ENCODE assay signal across 19 cellular contexts in the genomic region with DNA sequence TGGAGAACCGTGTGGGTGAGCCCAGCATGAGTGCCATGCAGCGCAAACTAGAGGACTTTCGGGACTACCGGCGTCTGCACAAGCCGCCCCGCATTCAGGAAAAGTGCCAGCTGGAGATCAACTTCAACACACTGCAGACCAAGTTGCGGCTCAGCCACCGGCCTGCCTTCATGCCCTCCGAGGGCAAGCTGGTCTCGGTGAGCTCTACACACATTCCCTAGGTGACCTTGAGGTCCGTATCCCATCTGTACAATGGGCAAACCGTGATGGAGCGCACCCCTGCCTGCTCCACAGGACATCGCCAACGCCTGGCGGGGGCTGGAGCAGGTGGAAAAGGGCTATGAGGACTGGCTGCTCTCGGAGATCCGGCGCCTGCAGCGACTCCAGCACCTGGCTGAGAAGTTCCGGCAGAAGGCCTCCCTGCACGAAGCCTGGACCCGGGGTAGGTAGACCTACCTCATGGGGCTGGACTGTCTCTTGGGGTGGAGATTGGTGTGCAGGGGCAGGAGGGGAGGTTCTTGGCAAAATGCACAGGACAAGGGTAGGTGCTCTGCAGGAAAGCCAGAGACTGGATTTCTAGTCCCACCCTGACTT. TPM values are rescaled to one million over a fixed set of nuclear protein-coding genes. Genes with fewer than 3 reads are reported as not detected.
DNase-seq lines count a peak whose midpoint lies in the region; ATAC-seq, FAIRE-seq and TF ChIP-seq lines count a peak whose summit lies in the region.
"Had no signal": no experiment of that assay in that cellular context is flagged by ENCODE, and none has a peak within 500 bp of the region (broad histone marks: within the 10 kb centered on the region; RNA-seq: fewer than 3 reads in every experiment).

No MANE protein-coding gene starts in this region.

- CTCF ChIA-PET in K562 (lab: Yijun Ruan, JAX; ENCODE audit: low intra/inter-chr PET ratio), result no interaction called here

- H3K23ac ChIP-seq in neuronal stem cell (ENCODE audit: low read depth, low read length, poor library complexity), result peak overlapping the region; percentile 75

- H3K4me3 ChIP-seq in H7 (ENCODE audit: insufficient read depth, low read depth, low read length), result no peak overlapping the region
- no peak overlapping the region for H3K4me3 ChIP-seq in K562
- no peak overlapping the region for H3K4me3 ChIP-seq in neuronal stem cell (ENCODE audit: low read length in 2 of 2)
- no peak overlapping the region for H3K4me3 ChIP-seq in ovary
- H3K4me3 ChIP-seq: BLaER1 treated with 17β-estradiol and CSF1 and Interleukin-3, amounts not matched to agents 10 nM and 100 nM had no signal

- H4K91ac ChIP-seq in neuronal stem cell (ENCODE audit: low read depth, low read length, poor library complexity), result no peak overlapping the region

- peak; percentile 7 for DNase-seq in DMS79 treated with DMSO at 0.1 percent for 48 hours (lab: John Stamatoyannopoulos, UW)
- no peak for DNase-seq in DMS79 (lab: John Stamatoyannopoulos, UW)
- peak; percentile 38 for DNase-seq in H7
- DNase-seq in K562 (ENCODE audit: extremely low read depth in 1 of 4, low spot score in 3 of 4), result no peak
- no peak for DNase-seq in neuronal stem cell (ENCODE audit: low spot score)
- no peak for DNase-seq in ovary
- DNase-seq in NCI-H526 (lab: John Stamatoyannopoulos, UW), result no peak
- DNase-seq: 8988T; AML-193; CD4-positive, CD25-positive, alpha-beta regulatory T cell; DND-41; GDM1 had no signal

- no peak overlapping the region for H3K4ac ChIP-seq in neuronal stem cell (ENCODE audit: low read length)

- no peak for ATAC-seq in K562
- ATAC-seq in GM21390 (IDR thresholded peaks at IDR 0.05; ENCODE audit: unreplicated experiment), result no peak
- ATAC-seq: HCT116 had no signal

- 76% methylated on average over 20 of the region's 24 CpGs for WGBS in K562 (ENCODE audit: insufficient coverage, low coverage, missing lambda C conversion rate)
- WGBS in neuronal stem cell (ENCODE audit: extremely low coverage in 2 of 2, insufficient read length in 2 of 2, insufficient replicate concordance in 1 of 2), 2 donors, result no CpG with 5 or more reads among the region's 24 CpGs
- 87 to 92% (median 89%) methylated on average over 24 of the region's 24 CpGs for WGBS in ovary, 3 donors

- no peak for TF ChIP-seq CTCF in K562 (IDR thresholded peaks at IDR 0.05 in 2 of 3, conservative IDR thresholded peaks at IDR 0.05 in 1 of 3; ENCODE audit: insufficient read depth in 2 of 3, low read depth in 1 of 3, low read length in 3 of 3)
- TF ChIP-seq CTCF in ovary (IDR thresholded peaks at IDR 0.05), result no peak

- no peak for TF ChIP-seq RAD21 in K562 (CRISPR knock-in tag; conservative IDR thresholded peaks at IDR 0.05 in 1 of 2, IDR thresholded peaks at IDR 0.05 in 1 of 2)

- FAIRE-seq in K562 (lab: Jason Lieb, UNC), result no peak
- FAIRE-seq: GM12892 had no signal

- H3K4me2 ChIP-seq in K562 (ENCODE audit: insufficient read depth, low read length) (no peak overlapping the region), neuronal stem cell (ENCODE audit: insufficient read depth, low read length, poor library complexity, severe bottlenecking) (no peak overlapping the region)
- H3K4me2 ChIP-seq: BLaER1 treated with 17β-estradiol and CSF1 and Interleukin-3, amounts not matched to agents 10 nM and 100 nM had no signal

- no peaks in the 10 kb centered on the region for H3K79me2 ChIP-seq in K562 (ENCODE audit: control insufficient read depth, insufficient read depth, low read length)

- H3K27ac ChIP-seq in K562 (ENCODE audit: extremely low read depth, low read depth, low read length) (no peak overlapping the region), neuronal stem cell (replicated peaks; ENCODE audit: low read length) (no peak overlapping the region), ovary (no peak overlapping the region)
- H3K27ac ChIP-seq: BLaER1 treated with 17β-estradiol and CSF1 and Interleukin-3, amounts not matched to agents 10 nM and 100 nM; HL-60 had no signal

- in situ Hi-C loops in K562 (cut with MboI), result loop anchor here (10.0 kb wide), 1 partner anchor 257 kb away; no protein-coding TSS in a partner anchor

- peak overlapping the region in 1 of 2 experiments; percentile 48; a peak in 1 of 4 replicates for H3K9ac ChIP-seq in K562 (ENCODE audit: insufficient read depth in 1 of 2, low read depth in 2 of 2, low read length in 2 of 2)
- peak overlapping the region; percentile 70 for H3K9ac ChIP-seq in neuronal stem cell (ENCODE audit: low read depth, low read length, poor library complexity)
- H3K9ac ChIP-seq: BLaER1 treated with 17β-estradiol and CSF1 and Interleukin-3, amounts not matched to agents 10 nM and 100 nM had no signal

- no peak overlapping the region for H4K8ac ChIP-seq in neuronal stem cell (ENCODE audit: low read depth, low read length)

- H3K18ac ChIP-seq in neuronal stem cell (ENCODE audit: low read length), result peak overlapping the region; percentile 51

- H2BK15ac ChIP-seq in neuronal stem cell (ENCODE audit: low read length), result no peak overlapping the region

- TF ChIP-seq POLR2A in K562 (conservative IDR thresholded peaks at IDR 0.05) (no peak), ovary (IDR thresholded peaks at IDR 0.05) (no peak)

- peaks cover 8 to 34% of the 10 kb centered on the region in 2 experiments; a peak in 4 of 5 replicates for H3K4me1 ChIP-seq in K562 (replicated peaks in 1 of 2; ENCODE audit: control insufficient read depth in 2 of 2, insufficient read depth in 2 of 2, low read length in 2 of 2)
- no peaks in the 10 kb centered on the region for H3K4me1 ChIP-seq in neuronal stem cell (ENCODE audit: control insufficient read depth in 2 of 2, insufficient read depth in 1 of 2, low read depth in 1 of 2, low read length in 2 of 2)
- H3K4me1 ChIP-seq in ovary (ENCODE audit: insufficient read depth), result peaks cover 3% of the 10 kb centered on the region
- H3K4me1 ChIP-seq: BLaER1 treated with 17β-estradiol and CSF1 and Interleukin-3, amounts not matched to agents 10 nM and 100 nM had no signal

- H3K27me3 ChIP-seq in H7 (ENCODE audit: control insufficient read depth, insufficient read depth, low read length), result no peaks in the 10 kb centered on the region
- no peaks in the 10 kb centered on the region for H3K27me3 ChIP-seq in K562 (ENCODE audit: control insufficient read depth in 2 of 2, insufficient read depth in 2 of 2, low read length in 2 of 2)
- peaks cover 0 to 14% (median 0%) of the 10 kb centered on the region in 3 experiments for H3K27me3 ChIP-seq in neuronal stem cell (ENCODE audit: control insufficient read depth in 3 of 3, insufficient read depth in 3 of 3, low read depth in 1 of 3, low read length in 3 of 3)
- H3K27me3 ChIP-seq in ovary, result no peaks in the 10 kb centered on the region
- H3K27me3 ChIP-seq: BLaER1 treated with 17β-estradiol and CSF1 and Interleukin-3, amounts not matched to agents 10 nM and 100 nM had no signal

- H3K9me3 ChIP-seq in K562 (replicated peaks; ENCODE audit: control insufficient read depth, insufficient read depth, low read depth, low read length) (no peaks in the 10 kb centered on the region), neuronal stem cell (replicated peaks in 1 of 2; ENCODE audit: control insufficient read depth in 2 of 2, insufficient read depth in 1 of 2, low read depth in 1 of 2, low read length in 2 of 2) (no peaks in the 10 kb centered on the region), ovary (no peaks in the 10 kb centered on the region)
- H3K9me3 ChIP-seq: BLaER1 treated with 17β-estradiol and CSF1 and Interleukin-3, amounts not matched to agents 10 nM and 100 nM had no signal

- intact Hi-C loops in K562 (cut with micrococcal nuclease) (no loop called here), ovary (cut with DNase I) (loop anchor here in 1 of 4 donors (2.0 kb wide), 1 partner anchor 23 kb away; no protein-coding TSS in a partner anchor)

- H3K79me1 ChIP-seq in neuronal stem cell (ENCODE audit: low read depth, low read length), result no peaks in the 10 kb centered on the region

- no peak overlapping the region for H2AFZ ChIP-seq in K562 (ENCODE audit: low read depth, low read length)
- H2AFZ ChIP-seq in neuronal stem cell (ENCODE audit: low read length), result no peak overlapping the region

- no peak overlapping the region for H3K14ac ChIP-seq in neuronal stem cell (ENCODE audit: low read length)

- H2BK12ac ChIP-seq in neuronal stem cell (ENCODE audit: low read length), result peak overlapping the region; percentile 16

- no peak for TF ChIP-seq EP300 in K562 (IDR thresholded peaks at IDR 0.05; ENCODE audit: low read length)
- no peak for TF ChIP-seq EP300 in ovary (IDR thresholded peaks at IDR 0.05)

- H2BK120ac ChIP-seq in neuronal stem cell (ENCODE audit: low read depth, low read length), result no peak overlapping the region

- peak overlapping the region; percentile 69 for H2BK5ac ChIP-seq in neuronal stem cell (ENCODE audit: low read length)

- POLR2A ChIA-PET in K562 (lab: Yijun Ruan, JAX), result no interaction called here

- H2AK5ac ChIP-seq in neuronal stem cell (ENCODE audit: low read depth, low read length), result peak overlapping the region; percentile 50

- no peaks in the 10 kb centered on the region for H4K20me1 ChIP-seq in K562 (replicated peaks; ENCODE audit: control insufficient read depth, insufficient read depth, low read length)
- H4K20me1 ChIP-seq: BLaER1 treated with 17β-estradiol and CSF1 and Interleukin-3, amounts not matched to agents 10 nM and 100 nM had no signal

- H3K36me3 ChIP-seq in H7 (replicated peaks; ENCODE audit: control insufficient read depth, insufficient read depth, low read length) (peaks cover 22% of the 10 kb centered on the region), K562 (ENCODE audit: control insufficient read depth, insufficient read depth, low read length) (no peaks in the 10 kb centered on the region), neuronal stem cell (replicated peaks in 1 of 2; ENCODE audit: control insufficient read depth in 2 of 2, insufficient read depth in 2 of 2, low read length in 2 of 2) (peaks cover 0 to 4% of the 10 kb centered on the region in 2 donors), ovary (no peaks in the 10 kb centered on the region)
- H3K36me3 ChIP-seq: BLaER1 treated with 17β-estradiol and CSF1 and Interleukin-3, amounts not matched to agents 10 nM and 100 nM had no signal

- no TSS peak for BruUV-seq in K562 (replicated peaks; lab: Mats Ljungman, UMichigan)

- H3K9me1 ChIP-seq in K562 (ENCODE audit: control insufficient read depth, insufficient read depth, low read length), result no peaks in the 10 kb centered on the region

RNA-seq across cellular contexts. Expression of a gene that starts 10.6 kb away (rescaled TPM):
- total RNA-seq in H7 (2014; rRNA removed; shearing (Covaris generic)), result 4.8 and 5.1 TPM in 2 replicates
- 11.2 and 25.9 TPM in 2 replicates for total RNA-seq in K562 (2011; cell fraction: chromatin; rRNA removed; ENCODE audit: low replicate concordance)
- 19.1 and 23.5 TPM in 2 replicates for total RNA-seq in K562 (2011; cell fraction: nucleolus; rRNA removed)
- 14.6 and 15.1 TPM in 2 replicates for total RNA-seq in K562 (2011; cell fraction: nucleoplasm; rRNA removed)
- total RNA-seq in K562 (2014; rRNA removed), result 4.0 and 5.6 TPM in 2 replicates
- total RNA-seq in K562 (2014; rRNA removed; fragmentation: Illumina TruSeq; extraction: Trizol), result 2.6 and 3.8 TPM in 2 replicates
- 2.4 and 2.5 TPM in 2 replicates for total RNA-seq in K562 (2015; rRNA removed; fragmentation: Illumina TruSeq; extraction: Trizol)
- 4.8 and 5.0 TPM in 2 replicates for total RNA-seq in K562 (2021)
- 10.5 and 13.1 TPM in 2 replicates for polyA plus RNA-seq in K562 (2011; rRNA removed)
- 6.6 and 7.5 TPM in 2 replicates for polyA plus RNA-seq in K562 (2011; cell fraction: cytosol; rRNA removed)
- polyA plus RNA-seq in K562 (2011; cell fraction: nucleus; rRNA removed), result 75.0 and 76.5 TPM in 2 replicates
- 3.8 and 11.8 TPM in 2 replicates for polyA plus RNA-seq in K562 (2012)
- polyA plus RNA-seq in K562 (2014; fragmentation: Illumina TruSeq; extraction: Trizol), result 2.6 and 4.2 TPM in 2 replicates
- polyA plus RNA-seq in K562 (2014; fragmentation: Nextera tagmentation; extraction: Ambion mirVana), result under 1 TPM; 0.41 to 0.55 TPM
- polyA plus RNA-seq in K562 (2014; rRNA removed), result 4.5 and 5.1 TPM in 2 replicates
- polyA minus RNA-seq in K562 (2011; rRNA and poly(A)+ RNA removed), result 3.7 and 6.3 TPM in 2 replicates
- polyA minus RNA-seq in K562 (2011; cell fraction: cytosol; rRNA and poly(A)+ RNA removed), result 2.3 and 4.0 TPM in 2 replicates
- polyA minus RNA-seq in K562 (2011; cell fraction: nucleus; rRNA and poly(A)+ RNA removed), result 7.3 and 8.1 TPM in 2 replicates
- polyA plus RNA-seq in neuronal stem cell (2013, experiment 1 of 2), result 1.3 TPM
- polyA plus RNA-seq in neuronal stem cell (2013, experiment 2 of 2), result 1.2 TPM
- total RNA-seq in ovary, result 100 to 1,000 TPM in 5 of 7 donors, 10 to 100 TPM in 2; 52.6 to 188 (median 106) TPM
- polyA plus RNA-seq in ovary, result 100 to 1,000 TPM; 177 to 222 TPM

RNA-seq across cellular contexts. Expression of a gene that starts 11.1 kb away (rescaled TPM):
- total RNA-seq in H7 (2014; rRNA removed; shearing (Covaris generic)), result 36.9 and 68.8 TPM in 2 replicates
- 0.21 TPM in 1 of 2 replicates, not detected in the other for total RNA-seq in K562 (2011; cell fraction: chromatin; rRNA removed; ENCODE audit: low replicate concordance)
- total RNA-seq in K562 (2011; cell fraction: nucleolus; rRNA removed), result not detected in 2 replicates
- total RNA-seq in K562 (2011; cell fraction: nucleoplasm; rRNA removed), result not detected in 2 replicates
- total RNA-seq in K562 (2014; rRNA removed) (not detected in 2 replicates), K562 (2014; rRNA removed; fragmentation: Illumina TruSeq; extraction: Trizol) (not detected in 2 replicates), K562 (2015; rRNA removed; fragmentation: Illumina TruSeq; extraction: Trizol) (not detected in 2 replicates), K562 (2021) (not detected in 2 replicates), ovary (under 1 TPM in 5 of 7 donors, not detected in 2; 0.11 to 0.28 (median 0.25) TPM)
- polyA plus RNA-seq in K562 (2011; rRNA removed) (not detected in 2 replicates), K562 (2014; fragmentation: Illumina TruSeq; extraction: Trizol) (not detected in 2 replicates), K562 (2014; fragmentation: Nextera tagmentation; extraction: Ambion mirVana) (not detected), K562 (2014; rRNA removed) (not detected in 2 replicates), ovary (under 1 TPM in 1 of 2 donors, not detected in 1; 0.22 TPM)
- polyA plus RNA-seq in K562 (2011; cell fraction: cytosol; rRNA removed), result not detected in 2 replicates
- polyA plus RNA-seq in K562 (2011; cell fraction: nucleus; rRNA removed), result 0.04 and 0.07 TPM in 2 replicates
- not detected in 2 replicates for polyA plus RNA-seq in K562 (2012)
- polyA minus RNA-seq in K562 (2011; rRNA and poly(A)+ RNA removed), result not detected in 2 replicates
- polyA minus RNA-seq in K562 (2011; cell fraction: cytosol; rRNA and poly(A)+ RNA removed), result not detected in 2 replicates
- polyA minus RNA-seq in K562 (2011; cell fraction: nucleus; rRNA and poly(A)+ RNA removed), result not detected in 2 replicates
- 15.3 TPM for polyA plus RNA-seq in neuronal stem cell (2013, experiment 1 of 2)
- polyA plus RNA-seq in neuronal stem cell (2013, experiment 2 of 2), result 14.8 TPM
- total RNA-seq: CD4-positive, CD25-positive, alpha-beta regulatory T cell; H4 had no signal
- polyA plus RNA-seq: CD4-positive, CD25-positive, alpha-beta regulatory T cell; IgD-negative memory B cell had no signal

RNA-seq across cellular contexts. Expression of a gene that starts 12.0 kb away (rescaled TPM):
- 14.8 and 25.8 TPM in 2 replicates for total RNA-seq in H7 (2014; rRNA removed; shearing (Covaris generic))
- total RNA-seq in K562 (2011; cell fraction: chromatin; rRNA removed; ENCODE audit: low replicate concordance), result 9.2 and 15.6 TPM in 2 replicates
- 14.1 and 15.3 TPM in 2 replicates for total RNA-seq in K562 (2011; cell fraction: nucleolus; rRNA removed)
- 13.3 and 21.2 TPM in 2 replicates for total RNA-seq in K562 (2011; cell fraction: nucleoplasm; rRNA removed)
- total RNA-seq in K562 (2014; rRNA removed) (8.3 and 13.4 TPM in 2 replicates), K562 (2014; rRNA removed; fragmentation: Illumina TruSeq; extraction: Trizol) (1.6 and 1.7 TPM in 2 replicates), K562 (2015; rRNA removed; fragmentation: Illumina TruSeq; extraction: Trizol) (2.0 TPM in 2 replicates), K562 (2021) (9.1 and 11.2 TPM in 2 replicates), ovary (10 to 100 TPM in 2 of 7 donors, 1 to 10 TPM in 5; 5.1 to 14.5 (median 8.9) TPM)
- polyA plus RNA-seq in K562 (2011; rRNA removed) (3.8 and 5.9 TPM in 2 replicates), K562 (2014; fragmentation: Illumina TruSeq; extraction: Trizol) (2.7 and 3.3 TPM in 2 replicates), K562 (2014; fragmentation: Nextera tagmentation; extraction: Ambion mirVana) (under 1 TPM; 0.45 to 0.65 TPM), K562 (2014; rRNA removed) (6.3 and 7.2 TPM in 2 replicates), ovary (1 to 10 TPM; 6.3 to 9.1 TPM)
- polyA plus RNA-seq in K562 (2011; cell fraction: cytosol; rRNA removed), result 5.9 and 12.5 TPM in 2 replicates
- polyA plus RNA-seq in K562 (2011; cell fraction: nucleus; rRNA removed), result 3.9 and 6.7 TPM in 2 replicates
- polyA plus RNA-seq in K562 (2012), result 4.2 and 9.0 TPM in 2 replicates
- 1.2 and 1.7 TPM in 2 replicates for polyA minus RNA-seq in K562 (2011; rRNA and poly(A)+ RNA removed)
- polyA minus RNA-seq in K562 (2011; cell fraction: cytosol; rRNA and poly(A)+ RNA removed), result 5.4 and 6.5 TPM in 2 replicates
- polyA minus RNA-seq in K562 (2011; cell fraction: nucleus; rRNA and poly(A)+ RNA removed), result 1.6 and 2.2 TPM in 2 replicates
- polyA plus RNA-seq in neuronal stem cell (2013, experiment 1 of 2), result 5.8 TPM
- polyA plus RNA-seq in neuronal stem cell (2013, experiment 2 of 2), result 5.8 TPM

RNA-seq across cellular contexts. Expression of a gene that starts 35.0 kb away (rescaled TPM):
- 0.52 and 0.67 TPM in 2 replicates for total RNA-seq in H7 (2014; rRNA removed; shearing (Covaris generic))
- total RNA-seq in K562 (2011; cell fraction: chromatin; rRNA removed; ENCODE audit: low replicate concordance), result 1.0 and 1.9 TPM in 2 replicates
- 1.3 and 1.7 TPM in 2 replicates for total RNA-seq in K562 (2011; cell fraction: nucleolus; rRNA removed)
- total RNA-seq in K562 (2011; cell fraction: nucleoplasm; rRNA removed), result 0.99 and 1.4 TPM in 2 replicates
- total RNA-seq in K562 (2014; rRNA removed) (0.09 and 0.33 TPM in 2 replicates), K562 (2014; rRNA removed; fragmentation: Illumina TruSeq; extraction: Trizol) (0.13 and 0.18 TPM in 2 replicates), K562 (2015; rRNA removed; fragmentation: Illumina TruSeq; extraction: Trizol) (0.25 and 0.30 TPM in 2 replicates), K562 (2021) (0.40 and 0.44 TPM in 2 replicates), ovary (under 1 TPM; 0.33 to 0.60 (median 0.46) TPM)
- polyA plus RNA-seq in K562 (2011; rRNA removed) (0.06 and 0.12 TPM in 2 replicates), K562 (2014; fragmentation: Illumina TruSeq; extraction: Trizol) (0.12 and 0.33 TPM in 2 replicates), K562 (2014; fragmentation: Nextera tagmentation; extraction: Ambion mirVana) (under 1 TPM in 1 of 2 experiments, not detected in 1; 0.03 TPM), K562 (2014; rRNA removed) (0.12 TPM in 1 of 2 replicates, not detected in the other), ovary (under 1 TPM; 0.13 to 0.20 TPM)
- 0.09 and 0.10 TPM in 2 replicates for polyA plus RNA-seq in K562 (2011; cell fraction: cytosol; rRNA removed)
- 0.18 and 0.26 TPM in 2 replicates for polyA plus RNA-seq in K562 (2011; cell fraction: nucleus; rRNA removed)
- 0.11 and 0.20 TPM in 2 replicates for polyA plus RNA-seq in K562 (2012)
- polyA minus RNA-seq in K562 (2011; rRNA and poly(A)+ RNA removed), result 0.21 and 0.32 TPM in 2 replicates
- polyA minus RNA-seq in K562 (2011; cell fraction: cytosol; rRNA and poly(A)+ RNA removed), result 0.46 TPM in 1 of 2 replicates, not detected in the other
- polyA minus RNA-seq in K562 (2011; cell fraction: nucleus; rRNA and poly(A)+ RNA removed), result 0.40 and 1.00 TPM in 2 replicates
- polyA plus RNA-seq in neuronal stem cell (2013, experiment 1 of 2), result 0.13 TPM
- 0.14 TPM for polyA plus RNA-seq in neuronal stem cell (2013, experiment 2 of 2)
- polyA plus RNA-seq: CD4-positive, CD25-positive, alpha-beta regulatory T cell; IgD-negative memory B cell had no signal

RNA-seq across cellular contexts. Expression of a gene that starts 35.2 kb away (rescaled TPM):
- 47.6 and 53.7 TPM in 2 replicates for total RNA-seq in H7 (2014; rRNA removed; shearing (Covaris generic))
- 99.9 and 207 TPM in 2 replicates for total RNA-seq in K562 (2011; cell fraction: chromatin; rRNA removed; ENCODE audit: low replicate concordance)
- 128 and 140 TPM in 2 replicates for total RNA-seq in K562 (2011; cell fraction: nucleolus; rRNA removed)
- total RNA-seq in K562 (2011; cell fraction: nucleoplasm; rRNA removed), result 100 and 106 TPM in 2 replicates
- total RNA-seq in K562 (2014; rRNA removed) (28.3 and 31.0 TPM in 2 replicates), K562 (2014; rRNA removed; fragmentation: Illumina TruSeq; extraction: Trizol) (14.1 and 15.9 TPM in 2 replicates), K562 (2015; rRNA removed; fragmentation: Illumina TruSeq; extraction: Trizol) (23.3 and 26.8 TPM in 2 replicates), K562 (2021) (30.5 and 31.6 TPM in 2 replicates), ovary (10 to 100 TPM; 27.7 to 53.1 (median 49.1) TPM)
- polyA plus RNA-seq in K562 (2011; rRNA removed) (33.1 and 47.0 TPM in 2 replicates), K562 (2014; fragmentation: Illumina TruSeq; extraction: Trizol) (18.7 and 23.7 TPM in 2 replicates), K562 (2014; fragmentation: Nextera tagmentation; extraction: Ambion mirVana) (1 to 10 TPM; 1.1 to 3.0 TPM), K562 (2014; rRNA removed) (46.6 and 46.8 TPM in 2 replicates), ovary (10 to 100 TPM; 15.7 to 55.0 TPM)
- polyA plus RNA-seq in K562 (2011; cell fraction: cytosol; rRNA removed), result 37.8 and 37.9 TPM in 2 replicates
- 174 and 231 TPM in 2 replicates for polyA plus RNA-seq in K562 (2011; cell fraction: nucleus; rRNA removed)
- 35.9 and 57.0 TPM in 2 replicates for polyA plus RNA-seq in K562 (2012)
- polyA minus RNA-seq in K562 (2011; rRNA and poly(A)+ RNA removed), result 16.0 and 18.3 TPM in 2 replicates
- 15.1 and 19.8 TPM in 2 replicates for polyA minus RNA-seq in K562 (2011; cell fraction: cytosol; rRNA and poly(A)+ RNA removed)
- 27.5 and 28.9 TPM in 2 replicates for polyA minus RNA-seq in K562 (2011; cell fraction: nucleus; rRNA and poly(A)+ RNA removed)
- polyA plus RNA-seq in neuronal stem cell (2013, experiment 1 of 2), result 39.5 TPM
- 39.5 TPM for polyA plus RNA-seq in neuronal stem cell (2013, experiment 2 of 2)

Comparison
In these comparisons a context has a peak if more than half of its experiments do, and no peak if none do; other contexts are left out.
1. DNase-seq: peak in DMS79 treated with DMSO at 0.1 percent for 48 hours (single experiment) and H7 (single experiment); none in DMS79 (single experiment), K562 (0 of 4), neuronal stem cell (single experiment), ovary (0 of 5) and NCI-H526 (0 of 2).
2. RNA of a gene that starts 11.1 kb away (total RNA-seq): 36.9 to 68.8 TPM in H7; 0.11 to 0.28 TPM in ovary and 0.21 TPM in K562; every median in the first group is over 10 times any median in the second.